ENCODE assay signal across 7 cellular contexts in genomic region chr10:117374506-117375359, GRCh38. TPM values are rescaled to one million over a fixed set of nuclear protein-coding genes. Genes with fewer than 3 reads are reported as not detected.
DNase-seq lines count a peak whose midpoint lies in the region; ATAC-seq, FAIRE-seq and TF ChIP-seq lines count a peak whose summit lies in the region.

No MANE protein-coding gene starts in this region.

- peak overlapping the region; percentile 78 for H2AK9ac ChIP-seq in IMR-90 (replicated peaks; ENCODE audit: low read depth, low read length, poor library complexity)

- H3K9me1 ChIP-seq in IMR-90 (ENCODE audit: insufficient read depth, low read length) = peaks cover 3% of the 10 kb centered on the region; the same call in 1 of the 2 replicates

- H2BK5ac ChIP-seq in IMR-90 (ENCODE audit: low read depth, low read length, poor library complexity, severe bottlenecking) (peak overlapping the region; percentile 75), mesendoderm (ENCODE audit: low read length) (no peak overlapping the region)

- TF ChIP-seq CTCF in IMR-90 (conservative IDR thresholded peaks at IDR 0.05; ENCODE audit: low read depth, low read length) (0 out of 2 replicates have a peak, but pooled peaks have one; percentile 0), endothelial cell (IDR thresholded peaks at IDR 0.05; ENCODE audit: unreplicated experiment) (no peak)

- H4K5ac ChIP-seq in IMR-90 (ENCODE audit: low read depth, low read length) = no peak overlapping the region
- no peak overlapping the region for H4K5ac ChIP-seq in mesendoderm (ENCODE audit: low read length)

- H3K9ac ChIP-seq in IMR-90 (ENCODE audit: low read depth, low read length) (peak overlapping the region; percentile 51), mesendoderm (ENCODE audit: low read length) (peak overlapping the region; percentile 93)

- H3K36me3 Mint-ChIP-seq in activated CD4-positive, alpha-beta T cell treated with anti-CD3 and anti-CD28 coated beads, Interleukin-2, amount 10 ng/mL, durations not matched to agents 7 days and 5 days (ENCODE audit: low read depth) = peaks cover 4% of the 10 kb centered on the region
- no peaks in the 10 kb centered on the region for H3K36me3 Mint-ChIP-seq in endothelial cell (ENCODE audit: low read depth, unreplicated experiment)

- POLR2A ChIA-PET in IMR-90 (lab: Charles Lee; ENCODE audit: unreplicated experiment) = no interaction called here
- POLR2A ChIA-PET in activated CD4-positive, alpha-beta T cell treated with anti-CD3 and anti-CD28 coated beads, Interleukin-2, amount 10 ng/mL, durations not matched to agents 7 days and 5 days (lab: Charles Lee) = interaction anchor here (0.7 kb wide), 1 partner anchor 50 kb away, joined by 3 read pairs; no protein-coding TSS in a partner anchor

- H2AK5ac ChIP-seq in IMR-90 (ENCODE audit: low read depth, low read length) (peak overlapping the region; percentile 20; the same call in 1 of the 2 replicates), mesendoderm (ENCODE audit: low read length) (no peak overlapping the region)

- H4K8ac ChIP-seq in IMR-90 (ENCODE audit: low read depth in 2 of 2, low read length in 2 of 2) (peak overlapping the region in 1 of 2 experiments; percentile 46; a peak in 2 of 4 replicates), mesendoderm (ENCODE audit: low read depth, low read length) (no peak overlapping the region)

- H3K4me2 ChIP-seq in IMR-90 (ENCODE audit: low read depth, low read length) (peak overlapping the region; percentile 89), mesendoderm (ENCODE audit: low read length) (peak overlapping the region; percentile 92)

- dilution Hi-C loops in IMR-90 (cut with HindIII; ENCODE audit: low sequenced_read_pairs, unreplicated experiment) = no loop called here

- no peaks in the 10 kb centered on the region; the same call in 1 of the 2 replicates for H3K4me1 ChIP-seq in IMR-90 (ENCODE audit: control insufficient read depth, insufficient read depth, low read length)
- no peaks in the 10 kb centered on the region for H3K4me1 ChIP-seq in mesendoderm (ENCODE audit: control insufficient read depth, low read depth, low read length)

- peaks cover 28% of the 10 kb centered on the region for H3K4me1 Mint-ChIP-seq in activated CD4-positive, alpha-beta T cell treated with anti-CD3 and anti-CD28 coated beads, Interleukin-2, amount 10 ng/mL, durations not matched to agents 7 days and 5 days
- peaks cover 10% of the 10 kb centered on the region for H3K4me1 Mint-ChIP-seq in endothelial cell (ENCODE audit: unreplicated experiment)

- peaks cover 29% of the 10 kb centered on the region for H3K27me3 Mint-ChIP-seq in activated CD4-positive, alpha-beta T cell treated with anti-CD3 and anti-CD28 coated beads, Interleukin-2, amount 10 ng/mL, durations not matched to agents 7 days and 5 days
- H3K27me3 Mint-ChIP-seq in endothelial cell (ENCODE audit: unreplicated experiment) = peaks cover 11% of the 10 kb centered on the region

- H3K36me3 ChIP-seq in IMR-90 (ENCODE audit: control insufficient read depth, insufficient read depth, low read length) (no peaks in the 10 kb centered on the region), mesendoderm (ENCODE audit: control insufficient read depth, insufficient read depth, low read length) (no peaks in the 10 kb centered on the region)

- H3K27me3 ChIP-seq in IMR-90 (ENCODE audit: control insufficient read depth, insufficient read depth, low read length) = peaks cover 7% of the 10 kb centered on the region; the same call in 1 of the 2 replicates
- peaks cover 2% of the 10 kb centered on the region for H3K27me3 ChIP-seq in mesendoderm (ENCODE audit: insufficient read depth, low read length, poor library complexity)

- in situ Hi-C loops in IMR-90 (cut with MboI; ENCODE audit: low sequenced_read_pairs) = no loop called here

- ATAC-seq in GM21717 (IDR thresholded peaks at IDR 0.05; ENCODE audit: unreplicated experiment) = peak; percentile 41
- ATAC-seq in IMR-90 (ENCODE audit: low read depth) = peak; percentile 42
- ATAC-seq in stimulated activated naive CD8-positive, alpha-beta T cell treated with anti-CD3 and anti-CD28 coated beads, Interleukin-15, Interleukin-2, amounts not matched to agents 100 U/mL and 50 U/mL, for 24 hours = peak; percentile 41

- peak overlapping the region; percentile 76 for H3K27ac ChIP-seq in IMR-90 (ENCODE audit: insufficient read depth, low read length)
- H3K27ac ChIP-seq in mesendoderm (ENCODE audit: low read depth, low read length) = peak overlapping the region; percentile 55

- peaks cover 45% of the 10 kb centered on the region for H4K20me1 ChIP-seq in IMR-90 (ENCODE audit: insufficient read depth, low read length)

- H3K18ac ChIP-seq in IMR-90 (ENCODE audit: low read depth, low read length) (no peak overlapping the region), mesendoderm (ENCODE audit: low read length) (peak overlapping the region; percentile 89)

- H2BK15ac ChIP-seq in IMR-90 (ENCODE audit: low read depth, low read length) (no peak overlapping the region), mesendoderm (replicated peaks; ENCODE audit: low read depth) (no peak overlapping the region)

- H3K9me3 ChIP-seq in IMR-90 (ENCODE audit: control insufficient read depth, insufficient read depth, low read length) = no peaks in the 10 kb centered on the region

- intact Hi-C loops in IMR-90 (cut with micrococcal nuclease) = loop anchor here (2.0 kb wide), 1 partner anchor 158 kb away; no protein-coding TSS in a partner anchor

- H3K4me3 Mint-ChIP-seq in activated CD4-positive, alpha-beta T cell treated with anti-CD3 and anti-CD28 coated beads, Interleukin-2, amount 10 ng/mL, durations not matched to agents 7 days and 5 days = peak overlapping the region; percentile 93
- peak overlapping the region; percentile 96 for H3K4me3 Mint-ChIP-seq in endothelial cell (ENCODE audit: unreplicated experiment)

- TF ChIP-seq POLR2A in GM12892 (IDR thresholded peaks at IDR 0.05; ENCODE audit: low read depth, low read length) (no peak), IMR-90 (IDR thresholded peaks at IDR 0.05; ENCODE audit: low read depth, low read length) (no peak)

- no peaks in the 10 kb centered on the region for H3K9me3 Mint-ChIP-seq in activated CD4-positive, alpha-beta T cell treated with anti-CD3 and anti-CD28 coated beads, Interleukin-2, amount 10 ng/mL, durations not matched to agents 7 days and 5 days
- H3K9me3 Mint-ChIP-seq in endothelial cell (ENCODE audit: unreplicated experiment) = no peaks in the 10 kb centered on the region

- peak overlapping the region; percentile 100 for H2AFZ ChIP-seq in IMR-90 (replicated peaks; ENCODE audit: low read length, poor library complexity)

- WGBS in IMR-90 (ENCODE audit: extremely low coverage in 2 of 2, insufficient read length in 1 of 2), 2 experiments = 0% methylated on average over 6 of the region's 92 CpGs; no CpG with 5 or more reads in 1 of the 2 experiments
- no CpG with 5 or more reads among the region's 92 CpGs for WGBS in mesendoderm (ENCODE audit: extremely low coverage, insufficient coverage, low lambda C conversion rate)

- H3K27ac Mint-ChIP-seq in activated CD4-positive, alpha-beta T cell treated with anti-CD3 and anti-CD28 coated beads, Interleukin-2, amount 10 ng/mL, durations not matched to agents 7 days and 5 days = peak overlapping the region; percentile 90
- H3K27ac Mint-ChIP-seq in endothelial cell (ENCODE audit: unreplicated experiment) = no peak overlapping the region

- H3K23ac ChIP-seq in IMR-90 (ENCODE audit: low read depth, low read length) (peak overlapping the region; percentile 82), mesendoderm (ENCODE audit: low read length) (peak overlapping the region; percentile 94)

- peaks cover 0 to 41% of the 10 kb centered on the region in 2 experiments; a peak in 3 of 4 replicates for H3K79me1 ChIP-seq in IMR-90 (ENCODE audit: low read depth in 1 of 2, low read length in 2 of 2)
- peaks cover 11% of the 10 kb centered on the region for H3K79me1 ChIP-seq in mesendoderm (ENCODE audit: low read length)

- H2BK120ac ChIP-seq in IMR-90 (ENCODE audit: low read depth, low read length) = no peak overlapping the region
- no peak overlapping the region for H2BK120ac ChIP-seq in mesendoderm (ENCODE audit: low read depth, low read length)

- peak overlapping the region; percentile 50; the same call in 1 of the 2 replicates for H3K14ac ChIP-seq in IMR-90 (replicated peaks; ENCODE audit: low read depth, low read length)

- H3K56ac ChIP-seq in IMR-90 (ENCODE audit: extremely low read depth, insufficient read depth, low read length) = no peak overlapping the region
- H3K56ac ChIP-seq in mesendoderm (ENCODE audit: low read length) = peak overlapping the region; percentile 96

- CTCF ChIA-PET in IMR-90 (lab: Yijun Ruan, JAX) = interaction anchor here (0.9 kb wide), 1 partner anchor 55 kb away, joined by 3 read pairs; no protein-coding TSS in a partner anchor
- CTCF ChIA-PET in activated CD4-positive, alpha-beta T cell treated with anti-CD3 and anti-CD28 coated beads, Interleukin-2, amount 10 ng/mL, durations not matched to agents 7 days and 5 days (lab: Charles Lee) = interaction anchor here (0.9 kb wide), 1 partner anchor 158 kb away, joined by 3 read pairs; no protein-coding TSS in a partner anchor

- no peak overlapping the region for H2BK20ac ChIP-seq in IMR-90 (ENCODE audit: low read depth, low read length)

- FAIRE-seq in GM12892 (lab: Jason Lieb, UNC) = no peak

- H3K4me3 ChIP-seq in IMR-90 (ENCODE audit: insufficient read depth, low read depth, low read length) (peak overlapping the region; percentile 96), mesendoderm (ENCODE audit: low read length) (peak overlapping the region; percentile 89)

- BruUV-seq in IMR-90 (replicated peaks; lab: Mats Ljungman, UMichigan) = no TSS peak

- DNase-seq in GM12892 (ENCODE audit: insufficient read length) (peak; percentile 36), IMR-90 (peak; percentile 46), endothelial cell (ENCODE audit: low spot score) (peak; percentile 55), mesendoderm (peak; percentile 59)
- peak; percentile 25 for DNase-seq in activated CD4-positive, alpha-beta T cell treated with anti-CD3 and anti-CD28 coated beads, Interleukin-2, amount 10 ng/mL, durations not matched to agents 7 days and 5 days
- DNase-seq in stimulated activated naive CD8-positive, alpha-beta T cell treated with anti-CD3 and anti-CD28 coated beads, Interleukin-15, Interleukin-2, amounts not matched to agents 100 U/mL and 50 U/mL, for 24 hours = peak; percentile 46

- TF ChIP-seq RAD21 in IMR-90 (IDR thresholded peaks at IDR 0.05; ENCODE audit: low read length) = no peak

- no peak overlapping the region for H3K4ac ChIP-seq in IMR-90 (ENCODE audit: low read depth, low read length)
- H3K4ac ChIP-seq in mesendoderm (ENCODE audit: low read depth, low read length) = no peak overlapping the region

- H4K91ac ChIP-seq in IMR-90 (ENCODE audit: insufficient read depth, low read depth, low read length) = peak overlapping the region; percentile 6; the same call in 1 of the 2 replicates

- peaks cover 30% of the 10 kb centered on the region for H3K79me2 ChIP-seq in mesendoderm (ENCODE audit: control insufficient read depth, insufficient read depth, low read length)

RNA-seq across cellular contexts. Expression of gene PDZD8, which starts 0.5 kb away (rescaled TPM):
- polyA plus RNA-seq in GM12892 (2012; ENCODE audit: missing spikeins) = 7.2 TPM
- total RNA-seq in IMR-90 (2012; rRNA removed) = 20.4 and 22.5 TPM in 2 replicates
- polyA plus RNA-seq in IMR-90 (2012; rRNA removed) = 11.3 and 11.7 TPM in 2 replicates
- 1.9 and 3.0 TPM in 2 replicates for polyA plus RNA-seq in IMR-90 (2012; cell fraction: cytosol; rRNA removed)
- 0.95 and 4.9 TPM in 2 replicates for polyA plus RNA-seq in IMR-90 (2012; cell fraction: nucleus; rRNA removed; ENCODE audit: low replicate concordance)
- total RNA-seq in activated CD4-positive, alpha-beta T cell treated with anti-CD3 and anti-CD28 coated beads, Interleukin-2, amount 10 ng/mL, durations not matched to agents 7 days and 5 days = 10 to 100 TPM; 10.9 to 13.4 TPM
- 25.6 TPM for total RNA-seq in endothelial cell (ENCODE audit: unreplicated experiment)
- polyA plus RNA-seq in mesendoderm (2013, experiment 1 of 2) = 22.0 TPM
- 22.9 TPM for polyA plus RNA-seq in mesendoderm (2013, experiment 2 of 2)

Comparison
In these comparisons a context has a peak if more than half of its experiments do, and no peak if none do; other contexts are left out.
1. Peak in every context shown above with its lines: DNase-seq, ATAC-seq, H3K4me3 ChIP-seq and H3K27ac ChIP-seq.